ENCODE assay signal across 1 cellular context in genomic region chr6:96923871-96924493, GRCh38.
TF ChIP-seq lines count a peak whose summit lies in the region.

No MANE protein-coding gene starts in this region.

TF ChIP-seq in HepG2, 621 proteins besides CTCF, POLR2A, EP300 and RAD21 (continued from another document):
- TF ChIP-seq ZNF232 (CRISPR knock-in tag; IDR thresholded peaks at IDR 0.05; ENCODE audit: borderline replicate concordance), result no peak
- no peak for TF ChIP-seq ZNF432 (CRISPR knock-in tag; IDR thresholded peaks at IDR 0.05; ENCODE audit: borderline replicate concordance)
- 0 out of 4 replicates have a peak, but pooled peaks of 1 of the 2 experiments have one; percentile 42 for TF ChIP-seq ATF4 (CRISPR knock-in tag; IDR thresholded peaks at IDR 0.05)
- no peak for TF ChIP-seq ZSCAN5A (CRISPR knock-in tag; IDR thresholded peaks at IDR 0.05; ENCODE audit: borderline replicate concordance)
- TF ChIP-seq AGO2 (optimal IDR thresholded peaks at IDR 0.05; ENCODE audit: low read depth, low read length), result no peak
- TF ChIP-seq ZNF331 (CRISPR knock-in tag; IDR thresholded peaks at IDR 0.05), result no peak
- no peak for TF ChIP-seq MNT (IDR thresholded peaks at IDR 0.05)
- no peak for TF ChIP-seq THYN1 (CRISPR knock-in tag; IDR thresholded peaks at IDR 0.05; ENCODE audit: borderline replicate concordance, low read depth)
- peak; percentile 89 for TF ChIP-seq ZNF746 (CRISPR knock-in tag; IDR thresholded peaks at IDR 0.05)
- no peak for TF ChIP-seq ZNF24 (IDR thresholded peaks at IDR 0.05)
- no peak for TF ChIP-seq GTF3A (CRISPR knock-in tag; conservative IDR thresholded peaks at IDR 0.05)
- TF ChIP-seq ZNF280D (CRISPR knock-in tag; IDR thresholded peaks at IDR 0.05), result no peak
- TF ChIP-seq SOX5 (CRISPR knock-in tag; IDR thresholded peaks at IDR 0.05; ENCODE audit: borderline replicate concordance), result no peak
- 0 out of 2 replicates have a peak, but pooled peaks have one; percentile 16 for TF ChIP-seq FOXA3 (CRISPR knock-in tag; IDR thresholded peaks at IDR 0.05)
- no peak for TF ChIP-seq ZNF704 (CRISPR knock-in tag; IDR thresholded peaks at IDR 0.05; ENCODE audit: borderline replicate concordance)
- no peak for TF ChIP-seq ARNTL (CRISPR knock-in tag; IDR thresholded peaks at IDR 0.05)
- no peak for TF ChIP-seq U2AF1 (optimal IDR thresholded peaks at IDR 0.05; ENCODE audit: low read depth, low read length)
- TF ChIP-seq ZBTB20 (CRISPR knock-in tag; IDR thresholded peaks at IDR 0.05; ENCODE audit: borderline replicate concordance, low read depth), result 0 out of 2 replicates have a peak, but pooled peaks have one; percentile 15
- TF ChIP-seq NCOR1 (IDR thresholded peaks at IDR 0.05; ENCODE audit: borderline replicate concordance, low read length), result no peak
- TF ChIP-seq ZNF569 (CRISPR knock-in tag; IDR thresholded peaks at IDR 0.05; ENCODE audit: borderline replicate concordance), result no peak
- no peak for TF ChIP-seq FOXJ3 (CRISPR knock-in tag; IDR thresholded peaks at IDR 0.05; ENCODE audit: borderline replicate concordance)
- no peak for TF ChIP-seq ZNF572 (CRISPR knock-in tag; IDR thresholded peaks at IDR 0.05)
- TF ChIP-seq ATF3 (CRISPR knock-in tag; IDR thresholded peaks at IDR 0.05), result no peak
- peak in 1 of 2 experiments; percentile 35; a peak in 2 of 4 replicates for TF ChIP-seq HMGXB4 (CRISPR knock-in tag; IDR thresholded peaks at IDR 0.05; ENCODE audit: borderline replicate concordance in 1 of 2, low read depth in 1 of 2)
- no peak for TF ChIP-seq MAFF (IDR thresholded peaks at IDR 0.05; ENCODE audit: low read depth, low read length)
- no peak for TF ChIP-seq ZNF547 (CRISPR knock-in tag; IDR thresholded peaks at IDR 0.05)
- TF ChIP-seq POGK (CRISPR knock-in tag; conservative IDR thresholded peaks at IDR 0.05), result no peak
- peak; percentile 57 for TF ChIP-seq BHLHE40 (IDR thresholded peaks at IDR 0.05; ENCODE audit: low read length)
- no peak; a peak in 1 of 4 replicates for TF ChIP-seq KLF16 (CRISPR knock-in tag; IDR thresholded peaks at IDR 0.05)
- TF ChIP-seq HNF4A (CRISPR knock-in tag; IDR thresholded peaks at IDR 0.05), result no peak
- TF ChIP-seq ZNF850 (CRISPR knock-in tag; conservative IDR thresholded peaks at IDR 0.05), result no peak
- TF ChIP-seq ZSCAN31 (CRISPR knock-in tag; IDR thresholded peaks at IDR 0.05; ENCODE audit: low read depth), result no peak
- TF ChIP-seq ZNF597 (CRISPR knock-in tag; IDR thresholded peaks at IDR 0.05), result no peak
- TF ChIP-seq SKIL (CRISPR knock-in tag; IDR thresholded peaks at IDR 0.05; ENCODE audit: borderline replicate concordance), result peak; percentile 14; the same call in 1 of the 2 replicates
- TF ChIP-seq CHCHD3 (CRISPR knock-in tag; IDR thresholded peaks at IDR 0.05), result no peak
- no peak for TF ChIP-seq KDM5A (IDR thresholded peaks at IDR 0.05; ENCODE audit: borderline replicate concordance, low read length)
- TF ChIP-seq LBX2 (CRISPR knock-in tag; IDR thresholded peaks at IDR 0.05; ENCODE audit: borderline replicate concordance), result no peak
- TF ChIP-seq HINFP (CRISPR knock-in tag; IDR thresholded peaks at IDR 0.05; ENCODE audit: low read depth), result no peak
- TF ChIP-seq GLI4 (CRISPR knock-in tag; IDR thresholded peaks at IDR 0.05; ENCODE audit: borderline replicate concordance), result no peak
- no peak for TF ChIP-seq KAT2B (IDR thresholded peaks at IDR 0.05; ENCODE audit: borderline replicate concordance, low read depth, low read length)
- no peak for TF ChIP-seq BCL6 (CRISPR knock-in tag; IDR thresholded peaks at IDR 0.05)
- TF ChIP-seq MBD4 (IDR thresholded peaks at IDR 0.05; ENCODE audit: borderline replicate concordance, low read length), result no peak
TF ChIP-seq in HepG2: peak in this region for 86.
